12 cellular contexts compared by ENCODE assay signal in genomic region chr17:79905832-79906231, GRCh38.
DNase-seq lines count a peak whose midpoint lies in the region; TF ChIP-seq lines count a peak whose summit lies in the region.
"Had no signal": no experiment of that assay in that cellular context is flagged by ENCODE, and none has a peak within 500 bp of the region (broad histone marks: within the 10 kb centered on the region; RNA-seq: fewer than 3 reads in every experiment).

No MANE protein-coding gene starts in this region.

- H3K4me3 ChIP-seq in endodermal cell (ENCODE audit: low read length) = no peak overlapping the region
- H3K4me3 ChIP-seq: right lobe of liver had no signal

- no peaks in the 10 kb centered on the region for H3K36me3 Mint-ChIP-seq in endodermal cell (ENCODE audit: low read depth)
- H3K36me3 Mint-ChIP-seq: CD8-positive, alpha-beta T cell had no signal

- H3K27me3 ChIP-seq in endodermal cell (ENCODE audit: control insufficient read depth, insufficient read depth, low read length, poor library complexity, severe bottlenecking) = no peaks in the 10 kb centered on the region
- H3K27me3 ChIP-seq: right lobe of liver had no signal

- H3K9ac ChIP-seq in endodermal cell (ENCODE audit: extremely low read depth, low read length, poor library complexity, severe bottlenecking) = no peak overlapping the region

- no peak overlapping the region for H3K4me3 Mint-ChIP-seq in endodermal cell
- H3K4me3 Mint-ChIP-seq: CD8-positive, alpha-beta T cell had no signal

- no peaks in the 10 kb centered on the region for H3K9me3 ChIP-seq in endodermal cell (ENCODE audit: control insufficient read depth, low read length)
- H3K9me3 ChIP-seq: right lobe of liver had no signal

- H3K27me3 Mint-ChIP-seq in endodermal cell (ENCODE audit: insufficient read depth) = peaks cover 21% of the 10 kb centered on the region

- no peaks in the 10 kb centered on the region for H3K4me1 ChIP-seq in endodermal cell (ENCODE audit: control insufficient read depth, insufficient read depth, low read length)
- H3K4me1 ChIP-seq: right lobe of liver had no signal

- peak; percentile 38 for TF ChIP-seq CTCF in GM12873 (IDR thresholded peaks at IDR 0.05; ENCODE audit: insufficient read depth, low read depth, low read length, missing control alignments)
- peak; percentile 63 for TF ChIP-seq CTCF in endodermal cell (conservative IDR thresholded peaks at IDR 0.05)

- no peaks in the 10 kb centered on the region for H3K36me3 ChIP-seq in endodermal cell (ENCODE audit: control insufficient read depth, insufficient read depth, low read length)
- H3K36me3 ChIP-seq: right lobe of liver had no signal

- H3K9me3 Mint-ChIP-seq in endodermal cell = no peaks in the 10 kb centered on the region
- H3K9me3 Mint-ChIP-seq: CD8-positive, alpha-beta T cell had no signal

- H3K27ac Mint-ChIP-seq in endodermal cell = no peak overlapping the region
- H3K27ac Mint-ChIP-seq: CD8-positive, alpha-beta T cell had no signal

- DNase-seq in A172 (ENCODE audit: low spot score) (peak; percentile 22), NCI-H69 (lab: John Stamatoyannopoulos, UW) (peak; percentile 68), endodermal cell (no peak), NCI-H1436 (lab: John Stamatoyannopoulos, UW) (no peak), substantia nigra (lab: John Stamatoyannopoulos, UW) (no peak)
- no peak for DNase-seq in activated CD4-positive, CD25-positive, alpha-beta regulatory T cell (lab: John Stamatoyannopoulos, UW)
- DNase-seq in activated naive CD4-positive, alpha-beta T cell (lab: John Stamatoyannopoulos, UW) = no peak
- DNase-seq: activated T-cell treated with anti-CD3 and anti-CD28 coated beads, Interleukin-2, amount 50 U/mL, for 48 hours; CD8-positive, alpha-beta T cell; NCI-H2029; right lobe of liver had no signal

- WGBS in endodermal cell (ENCODE audit: insufficient coverage in 1 of 2, insufficient read length in 1 of 2), 2 experiments = 75 to 84% methylated on average over 8 of the region's 8 CpGs

- H3K4me1 Mint-ChIP-seq in endodermal cell = no peaks in the 10 kb centered on the region

- no peak overlapping the region for H3K27ac ChIP-seq in endodermal cell (ENCODE audit: low read depth, low read length)
- H3K27ac ChIP-seq in substantia nigra (ENCODE audit: low read depth, low read length, poor library complexity, severe bottlenecking) = no peak overlapping the region
- H3K27ac ChIP-seq: right lobe of liver had no signal

Comparison
In these comparisons a context has a peak if more than half of its experiments do, and no peak if none do; other contexts are left out.
1. DNase-seq: peak in A172 (single experiment) and NCI-H69 (single experiment); none in endodermal cell (single experiment), activated CD4-positive, CD25-positive, alpha-beta regulatory T cell (0 of 4), NCI-H1436 (single experiment), substantia nigra (0 of 49) and activated naive CD4-positive, alpha-beta T cell (0 of 4).